ENCODE assay signal across 1 cellular context in genomic region chr5:140639093-140639821, GRCh38.
TF ChIP-seq lines count a peak whose summit lies in the region.

Gene TMCO6, plus strand, starts transcription at chr5:140639451. Its CDS starts 77 bp downstream, at chr5:140639528.

TF ChIP-seq in K562, 482 proteins besides CTCF, POLR2A, EP300 and RAD21 (continued from another document and continues in another):
- TF ChIP-seq THAP7 (CRISPR knock-in tag; IDR thresholded peaks at IDR 0.05) (no peak), CREB3L1 (IDR thresholded peaks at IDR 0.05; ENCODE audit: borderline replicate concordance, low read depth) (no peak), ZNF79 (CRISPR knock-in tag; IDR thresholded peaks at IDR 0.05; ENCODE audit: low read depth) (no peak), NONO (IDR thresholded peaks at IDR 0.05; ENCODE audit: low read depth in 2 of 2, low read length in 1 of 2) (no peak), CBFB (CRISPR knock-in tag; IDR thresholded peaks at IDR 0.05) (no peak), HOMEZ (CRISPR knock-in tag; IDR thresholded peaks at IDR 0.05) (no peak), XRCC4 (IDR thresholded peaks at IDR 0.05; ENCODE audit: extremely low read depth, insufficient read depth, insufficient read length) (no peak), U2AF1 (optimal IDR thresholded peaks at IDR 0.05; ENCODE audit: low read depth, low read length) (no peak), ZNF316 (IDR thresholded peaks at IDR 0.05) (no peak), ATF1 (CRISPR knock-in tag; IDR thresholded peaks at IDR 0.05) (no peak), ATF1 (tag; IDR thresholded peaks at IDR 0.05) (peak; percentile 82), SMARCA4 (IDR thresholded peaks at IDR 0.05) (no peak), BRF1 (IDR thresholded peaks at IDR 0.05; ENCODE audit: borderline replicate concordance, extremely low read depth, insufficient read length) (no peak), RUNX1 (IDR thresholded peaks at IDR 0.05; ENCODE audit: low read depth) (no peak; the same call in 1 of the 2 replicates), BRD9 (IDR thresholded peaks at IDR 0.05; ENCODE audit: low read depth, partially characterized antibody) (no peak), ZNF766 (CRISPR knock-in tag; conservative IDR thresholded peaks at IDR 0.05) (no peak), SMARCC2 (IDR thresholded peaks at IDR 0.05; ENCODE audit: low read depth) (0 out of 2 replicates have a peak, but pooled peaks have one; percentile 39), ZNF41 (CRISPR knock-in tag; conservative IDR thresholded peaks at IDR 0.05) (no peak), ZNF764 (CRISPR knock-in tag; IDR thresholded peaks at IDR 0.05; ENCODE audit: low read depth) (no peak), ZNF589 (CRISPR knock-in tag; IDR thresholded peaks at IDR 0.05; ENCODE audit: low read depth) (peak; percentile 16; the same call in 1 of the 2 replicates), GATA2 (CRISPR knock-in tag; IDR thresholded peaks at IDR 0.05) (no peak), ZNF511 (CRISPR knock-in tag; IDR thresholded peaks at IDR 0.05) (peak; percentile 23; the same call in 1 of the 2 replicates), GTF2B (IDR thresholded peaks at IDR 0.05; ENCODE audit: extremely low read depth, insufficient read length) (no peak), ZNF707 (CRISPR knock-in tag; conservative IDR thresholded peaks at IDR 0.05) (no peak), ZNF24 (IDR thresholded peaks at IDR 0.05) (no peak), TCF7 (IDR thresholded peaks at IDR 0.05; ENCODE audit: borderline replicate concordance) (no peak; the same call in 1 of the 2 replicates), ZBTB26 (CRISPR knock-in tag; IDR thresholded peaks at IDR 0.05) (no peak), NFE2 (IDR thresholded peaks at IDR 0.05; ENCODE audit: low read depth) (peak; percentile 53), U2AF2 (optimal IDR thresholded peaks at IDR 0.05; ENCODE audit: low read depth, low read length) (no peak), ZNF280A (IDR thresholded peaks at IDR 0.05; ENCODE audit: low read depth, partially characterized antibody) (no peak), ARHGAP35 (IDR thresholded peaks at IDR 0.05; ENCODE audit: partially characterized antibody) (no peak), POLR2H (tag; IDR thresholded peaks at IDR 0.05; ENCODE audit: low read depth) (peak; percentile 69; the same call in 1 of the 2 replicates), MAFG (tag; conservative IDR thresholded peaks at IDR 0.05) (0 out of 2 replicates have a peak, but pooled peaks have one; percentile 9), IFI16 (CRISPR knock-in tag; IDR thresholded peaks at IDR 0.05) (no peak), HDAC2 (IDR thresholded peaks at IDR 0.05) (0 out of 2 replicates have a peak, but pooled peaks have one; percentile 12), ZNF232 (CRISPR knock-in tag; IDR thresholded peaks at IDR 0.05) (no peak), MNT (conservative IDR thresholded peaks at IDR 0.05) (peak; percentile 61 to 85), JUNB (CRISPR knock-in tag; conservative IDR thresholded peaks at IDR 0.05) (no peak), ARID3A (IDR thresholded peaks at IDR 0.05; ENCODE audit: borderline replicate concordance, low read depth, low read length) (peak; percentile 91), SNIP1 (IDR thresholded peaks at IDR 0.05; ENCODE audit: low read depth) (no peak), HOXB6 (CRISPR knock-in tag; IDR thresholded peaks at IDR 0.05; ENCODE audit: borderline replicate concordance) (no peak), ZNF444 (CRISPR knock-in tag; IDR thresholded peaks at IDR 0.05) (no peak), RBM34 (IDR thresholded peaks at IDR 0.05; ENCODE audit: borderline replicate concordance, insufficient read depth, low read length) (no peak), TGIF2 (CRISPR knock-in tag; IDR thresholded peaks at IDR 0.05) (no peak), SRSF3 (IDR thresholded peaks at IDR 0.05; ENCODE audit: insufficient read depth, low read length) (no peak), DIDO1 (tag; IDR thresholded peaks at IDR 0.05; ENCODE audit: low read depth) (no peak), CCNT2 (IDR thresholded peaks at IDR 0.05; ENCODE audit: borderline replicate concordance, extremely low read depth, insufficient read length, low read depth, low read length) (peak; percentile 87), MYNN (IDR thresholded peaks at IDR 0.05) (peak; percentile 54; the same call in 1 of the 2 replicates), MYNN (CRISPR knock-in tag; IDR thresholded peaks at IDR 0.05) (no peak), CBX1 (IDR thresholded peaks at IDR 0.05; ENCODE audit: low read depth) (peak; percentile 62; the same call in 1 of the 2 replicates), NRF1 (conservative IDR thresholded peaks at IDR 0.05 in 1 of 2, IDR thresholded peaks at IDR 0.05 in 1 of 2) (peak; percentile 92 to 93), USF1 (CRISPR knock-in tag; IDR thresholded peaks at IDR 0.05) (no peak), JUND (IDR thresholded peaks at IDR 0.05; ENCODE audit: borderline replicate concordance, low read depth, low read length) (peak; percentile 83), JUND (tag; IDR thresholded peaks at IDR 0.05; ENCODE audit: borderline replicate concordance, low read depth, low read length) (peak; percentile 65; the same call in 1 of the 3 replicates), ZNF699 (CRISPR knock-in tag; IDR thresholded peaks at IDR 0.05; ENCODE audit: insufficient replicate concordance) (no peak), ERF (CRISPR knock-in tag; IDR thresholded peaks at IDR 0.05) (no peak), ZNF174 (CRISPR knock-in tag; IDR thresholded peaks at IDR 0.05) (no peak), MITF (IDR thresholded peaks at IDR 0.05) (no peak), ZNF124 (CRISPR knock-in tag; IDR thresholded peaks at IDR 0.05) (no peak), IRF1 (CRISPR knock-in tag; IDR thresholded peaks at IDR 0.05; ENCODE audit: borderline replicate concordance) (no peak), KLF13 (tag; IDR thresholded peaks at IDR 0.05; ENCODE audit: borderline replicate concordance, low read depth) (no peak), ZBTB7A (IDR thresholded peaks at IDR 0.05; ENCODE audit: borderline replicate concordance, control insufficient read depth, low read depth, low read length) (0 out of 2 replicates have a peak, but pooled peaks have one; percentile 45)
